In genomic region chr7:30074422-30075030, GRCh38 we compare ENCODE assay signal across 8 cellular contexts. TPM values are rescaled to one million over a fixed set of nuclear protein-coding genes. Genes with fewer than 3 reads are reported as not detected.
A peak's percentile ranks its signal among the peaks of the same experiment; 100 is the strongest.
DNase-seq lines count a peak whose midpoint lies in the region; ATAC-seq, FAIRE-seq and TF ChIP-seq lines count a peak whose summit lies in the region.

No MANE protein-coding gene starts in this region.

- DNase-seq in AG04450 (ENCODE audit: low read depth, low spot score) (no peak), GM12891 (ENCODE audit: insufficient read length, low spot score) (no peak), NCI-H345 treated with DMSO at 0.1 percent for 48 hours (lab: John Stamatoyannopoulos, UW; ENCODE audit: unreplicated experiment) (peak; percentile 29), mammary epithelial cell (peak; percentile 31), non-pigmented ciliary epithelial cell (ENCODE audit: low read depth) (peak; percentile 23), activated T-cell treated with anti-CD3 and anti-CD28 coated beads for 4 hours (no peak)
- no peak for DNase-seq in activated effector memory CD4-positive, alpha-beta T cell treated with Interleukin-2 at 50 U/mL for 16 hours

- 30% methylated on average over 1 of the region's 1 CpG for WGBS in mammary epithelial cell (ENCODE audit: low coverage, missing lambda C conversion rate)

- no peaks in the 10 kb centered on the region for H3K9me3 ChIP-seq in AG04450 (ENCODE audit: control insufficient read depth, insufficient read depth, low read length)
- H3K9me3 ChIP-seq in mammary epithelial cell (replicated peaks; ENCODE audit: insufficient read depth, low read length), result no peaks in the 10 kb centered on the region

- dilution Hi-C loops in mammary epithelial cell (cut with HindIII; ENCODE audit: low sequenced_read_pairs), result no loop called here

- H3K27me3 ChIP-seq in AG04450 (ENCODE audit: control insufficient read depth, insufficient read depth, low read length), result no peaks in the 10 kb centered on the region
- H3K27me3 ChIP-seq in mammary epithelial cell (ENCODE audit: insufficient read depth, low read length), result no peaks in the 10 kb centered on the region

- BruUV-seq in mammary epithelial cell (replicated peaks; lab: Mats Ljungman, UMichigan), result no TSS peak

- no peaks in the 10 kb centered on the region for H4K20me1 ChIP-seq in mammary epithelial cell (ENCODE audit: insufficient read depth, low read length)

- no peak for TF ChIP-seq POLR2A in GM12891 (IDR thresholded peaks at IDR 0.05; ENCODE audit: low read depth, low read length)

- in situ Hi-C loops in mammary epithelial cell (cut with MboI; ENCODE audit: low sequenced_read_pairs in 2 of 2), result loop anchor here in 1 of 2 donors (10.0 kb wide), 1 partner anchor 190 kb away; no protein-coding TSS in a partner anchor

- CTCF ChIA-PET in AG04450 (lab: Charles Lee) (interaction anchor here (0.6 to 3.0 kb wide), 19 partner anchors 10 to 326 kb away, joined by 3 to 28 read pairs (median 4); partner anchors contain the start of gene MTURN), mammary epithelial cell (lab: Charles Lee; ENCODE audit: low non-redundant PET) (interaction anchor here (0.6 to 1.0 kb wide), 7 partner anchors 9 to 728 kb away, joined by 3 to 6 read pairs (median 4); no protein-coding TSS in a partner anchor)

- H3K9ac ChIP-seq in mammary epithelial cell (ENCODE audit: insufficient read depth, low read length), result no peak overlapping the region

- H3K4me2 ChIP-seq in mammary epithelial cell (ENCODE audit: insufficient read depth, low read depth, low read length), result no peak overlapping the region

- peaks cover 2% of the 10 kb centered on the region for H3K36me3 ChIP-seq in mammary epithelial cell (ENCODE audit: insufficient read depth, low read length)

- no peak for ATAC-seq in GM19395 (IDR thresholded peaks at IDR 0.05; ENCODE audit: unreplicated experiment)

- H3K27ac ChIP-seq in AG04450 (ENCODE audit: low read depth, low read length) (no peak overlapping the region), mammary epithelial cell (ENCODE audit: insufficient read depth, low read depth, low read length) (no peak overlapping the region)

- no peaks in the 10 kb centered on the region for H3K4me1 ChIP-seq in mammary epithelial cell (ENCODE audit: insufficient read depth, low read length)

- POLR2A ChIA-PET in AG04450 (lab: Yijun Ruan, JAX), result no interaction called here

- FAIRE-seq in GM12891 (lab: Jason Lieb, UNC), result peak; percentile 73

- no peaks in the 10 kb centered on the region for H3K79me2 ChIP-seq in mammary epithelial cell (ENCODE audit: insufficient read depth, low read length)

- TF ChIP-seq CTCF in AG04450 (IDR thresholded peaks at IDR 0.05; ENCODE audit: low read depth, low read length) (peak; percentile 62), mammary epithelial cell (conservative IDR thresholded peaks at IDR 0.05 in 1 of 2, IDR thresholded peaks at IDR 0.05 in 1 of 2; ENCODE audit: extremely low read depth in 1 of 2, insufficient read depth in 1 of 2, low read depth in 1 of 2, low read length in 2 of 2) (peak; percentile 34 to 58)

- intact Hi-C loops in mammary epithelial cell (cut with micrococcal nuclease), result loop anchor here (1.0 to 5.0 kb wide), 3 partner anchors 88 to 338 kb away; no protein-coding TSS in a partner anchor

- no peak overlapping the region for H2AFZ ChIP-seq in mammary epithelial cell (ENCODE audit: low read depth, low read length)

- no peak overlapping the region for H3K4me3 ChIP-seq in AG04450 (ENCODE audit: low read depth, low read length)
- H3K4me3 ChIP-seq in mammary epithelial cell (replicated peaks in 1 of 3; ENCODE audit: insufficient read depth in 1 of 3, low read depth in 2 of 3, low read length in 3 of 3), result no peak overlapping the region

TF ChIP-seq in GM12891, 5 proteins besides CTCF, POLR2A, EP300 and RAD21:
- TF ChIP-seq TAF1 (IDR thresholded peaks at IDR 0.05; ENCODE audit: low read depth, low read length) (no peak), PAX5 (IDR thresholded peaks at IDR 0.05; ENCODE audit: insufficient read depth, low read length, severe bottlenecking) (no peak), POLR2AphosphoS5 (IDR thresholded peaks at IDR 0.05; ENCODE audit: low read depth, low read length) (no peak), SPI1 (IDR thresholded peaks at IDR 0.05; ENCODE audit: low read depth, low read length) (no peak), POU2F2 (IDR thresholded peaks at IDR 0.05; ENCODE audit: low read depth, low read length) (no peak)
TF ChIP-seq in GM12891: peak in this region for 0.

RNA-seq across cellular contexts. Expression of gene PLEKHA8, which starts 46.3 kb away (rescaled TPM):
- polyA plus RNA-seq in AG04450 (2011; rRNA removed), result 9.3 and 12.6 TPM in 2 replicates
- 12.0 and 15.7 TPM in 2 replicates for polyA minus RNA-seq in AG04450 (2011; rRNA and poly(A)+ RNA removed)
- polyA plus RNA-seq in GM12891 (2012; ENCODE audit: low read depth, missing spikeins), result 2.5 TPM
- 10 to 100 TPM; 11.7 to 14.8 TPM for total RNA-seq in mammary epithelial cell
- polyA plus RNA-seq in mammary epithelial cell, result 4.2 TPM
- polyA minus RNA-seq in mammary epithelial cell, result 7.5 TPM

RNA-seq across cellular contexts. Expression of gene FKBP14, which starts 48.0 kb away (rescaled TPM):
- polyA plus RNA-seq in AG04450 (2011; rRNA removed) (38.0 and 54.6 TPM in 2 replicates), mammary epithelial cell (11.2 TPM)
- 17.4 and 22.5 TPM in 2 replicates for polyA minus RNA-seq in AG04450 (2011; rRNA and poly(A)+ RNA removed)
- polyA plus RNA-seq in GM12891 (2012; ENCODE audit: low read depth, missing spikeins), result 3.4 TPM
- 10 to 100 TPM; 29.7 to 37.4 TPM for total RNA-seq in mammary epithelial cell
- polyA minus RNA-seq in mammary epithelial cell, result 4.3 TPM

Comparison
In these comparisons a context has a peak if more than half of its experiments do, and no peak if none do; other contexts are left out.
1. DNase-seq: peak in NCI-H345 treated with DMSO at 0.1 percent for 48 hours (single experiment), mammary epithelial cell (single experiment) and non-pigmented ciliary epithelial cell (single experiment); none in AG04450 (single experiment), GM12891 (single experiment), activated effector memory CD4-positive, alpha-beta T cell treated with Interleukin-2 at 50 U/mL for 16 hours (single experiment) and activated T-cell treated with anti-CD3 and anti-CD28 coated beads for 4 hours (single experiment).